8 cellular contexts compared by ENCODE assay signal in genomic region chr20:25859649-25860530, GRCh38.
DNase-seq lines count a peak whose midpoint lies in the region; TF ChIP-seq lines count a peak whose summit lies in the region.

No MANE protein-coding gene starts in this region.

- H3K36me3 Mint-ChIP-seq in H9 (ENCODE audit: insufficient read depth in 1 of 3, low read depth in 3 of 3): peaks cover 0 to 2% (median 1%) of the 10 kb centered on the region in 3 experiments; a peak in 1 of 7 replicates

- H2AK5ac ChIP-seq in H9 (ENCODE audit: insufficient read length, low read length): no peak overlapping the region

- WGBS in H9 (ENCODE audit: extremely low coverage, insufficient read length, low lambda C conversion rate): no CpG with 5 or more reads among the region's 51 CpGs

- H4K8ac ChIP-seq in H9 (replicated peaks; ENCODE audit: insufficient read length, low read depth, low read length): no peak overlapping the region

- no peak overlapping the region for H3K23ac ChIP-seq in H9 (ENCODE audit: insufficient read length, low read depth, low read length)

- peaks cover 93% of the 10 kb centered on the region for H3K27me3 Mint-ChIP-seq in H9 (ENCODE audit: low read depth)

- peaks cover 18 to 21% of the 10 kb centered on the region in 2 experiments for H3K4me1 Mint-ChIP-seq in H9

- H3K27me3 ChIP-seq in BE2C (peaks cover 12% of the 10 kb centered on the region), H9 (ENCODE audit: insufficient read depth, low read length) (peaks cover 39% of the 10 kb centered on the region), fibroblast of lung (ENCODE audit: control insufficient read depth, insufficient read depth, low read length) (peaks cover 37% of the 10 kb centered on the region), neural cell (ENCODE audit: insufficient read depth, low read depth, low read length) (no peaks in the 10 kb centered on the region)

- no peaks in the 10 kb centered on the region for H3F3A ChIP-seq in neural cell (ENCODE audit: insufficient read depth, low read length, poor library complexity, severe bottlenecking)

- no peak overlapping the region for H4K5ac ChIP-seq in H9 (ENCODE audit: insufficient read length, low read depth, low read length)

- H3K9me3 Mint-ChIP-seq in H9: peaks cover 5 to 10% of the 10 kb centered on the region in 2 experiments

- H3K9ac ChIP-seq in H9 (ENCODE audit: extremely low read depth, insufficient read length, low read length) (no peak overlapping the region), fibroblast of lung (ENCODE audit: insufficient read depth, low read length) (no peak overlapping the region), neural cell (ENCODE audit: low read length) (no peak overlapping the region)

- H3K4ac ChIP-seq in H9 (ENCODE audit: low read depth, low read length): no peak overlapping the region

- no peak overlapping the region for H2BK120ac ChIP-seq in H9 (ENCODE audit: low read depth, low read length, poor library complexity, severe bottlenecking)

- no peak overlapping the region; the same call in 1 of the 2 replicates for H3K14ac ChIP-seq in H9 (ENCODE audit: insufficient read depth, low read length)

- peaks cover 2% of the 10 kb centered on the region for H3K23me2 ChIP-seq in H9 (ENCODE audit: insufficient read length, low read depth, low read length, poor library complexity, severe bottlenecking)

- no peak overlapping the region for H2BK5ac ChIP-seq in H9 (ENCODE audit: insufficient read length, low read length)

- H3K4me2 ChIP-seq in H9 (ENCODE audit: insufficient read depth, insufficient read length, low read length) (no peak overlapping the region), fibroblast of lung (ENCODE audit: extremely low read depth, insufficient read depth, low read length) (no peak overlapping the region), neural cell (ENCODE audit: low read length) (no peak overlapping the region)

- no peak overlapping the region for H2BK12ac ChIP-seq in H9 (ENCODE audit: insufficient read length, low read depth, low read length)

- H2BK15ac ChIP-seq in H9 (ENCODE audit: low read depth, low read length): no peak overlapping the region

- no peak overlapping the region for H3K56ac ChIP-seq in H9 (ENCODE audit: insufficient read length, low read depth, low read length)

- H3K27ac ChIP-seq in H9 (ENCODE audit: insufficient read length, low read depth, low read length) (no peak overlapping the region), fibroblast of lung (ENCODE audit: insufficient read depth, low read length) (no peak overlapping the region), neural cell (ENCODE audit: low read length) (no peak overlapping the region), substantia nigra (ENCODE audit: low read depth, low read length, poor library complexity, severe bottlenecking) (no peak overlapping the region)

- no peak overlapping the region for H3T11ph ChIP-seq in H9 (ENCODE audit: low read length)

- H3K79me2 ChIP-seq in H9 (ENCODE audit: insufficient read depth, low read length) (no peaks in the 10 kb centered on the region), fibroblast of lung (ENCODE audit: control insufficient read depth, insufficient read depth, low read length) (no peaks in the 10 kb centered on the region), neural cell (replicated peaks; ENCODE audit: insufficient read depth, low read length) (no peaks in the 10 kb centered on the region)

- H3K27ac Mint-ChIP-seq in H9: no peak overlapping the region

- H2BK20ac ChIP-seq in H9 (ENCODE audit: low read depth, low read length, poor library complexity, severe bottlenecking): no peak overlapping the region

- H4K20me1 ChIP-seq in H9 (ENCODE audit: control insufficient read depth, insufficient read depth, insufficient read length) (no peaks in the 10 kb centered on the region), fibroblast of lung (ENCODE audit: control insufficient read depth, extremely low read depth, insufficient read depth, low read length) (no peaks in the 10 kb centered on the region), neural cell (ENCODE audit: insufficient read depth) (no peaks in the 10 kb centered on the region)

- H3K4me3 ChIP-seq in BE2C (ENCODE audit: low read depth, low read length) (peak overlapping the region; percentile 37), fibroblast of lung (replicated peaks in 1 of 4; ENCODE audit: control extremely low read depth in 1 of 4, insufficient read depth in 1 of 4, low read depth in 3 of 4, low read length in 4 of 4) (no peak overlapping the region), neural cell (ENCODE audit: low read length) (peak overlapping the region; percentile 60)

- TF ChIP-seq EP300 in neural cell (conservative IDR thresholded peaks at IDR 0.05; ENCODE audit: poor library complexity, severe bottlenecking): no peak

- TF ChIP-seq CTCF in BE2C (IDR thresholded peaks at IDR 0.05; ENCODE audit: low read depth, low read length): no peak
- TF ChIP-seq CTCF in H9 (conservative IDR thresholded peaks at IDR 0.05): no peak
- no peak for TF ChIP-seq CTCF in fibroblast of lung (conservative IDR thresholded peaks at IDR 0.05 in 1 of 2, IDR thresholded peaks at IDR 0.05 in 1 of 2; ENCODE audit: low read depth in 1 of 2, low read length in 2 of 2)
- TF ChIP-seq CTCF in neural cell (IDR thresholded peaks at IDR 0.05; ENCODE audit: poor library complexity, severe bottlenecking): no peak

- H3K36me3 ChIP-seq in BE2C (no peaks in the 10 kb centered on the region), fibroblast of lung (ENCODE audit: control insufficient read depth, insufficient read depth, low read length) (no peaks in the 10 kb centered on the region), neural cell (ENCODE audit: insufficient read depth, low read length) (no peaks in the 10 kb centered on the region)

- H2AFZ ChIP-seq in H9 (ENCODE audit: low read length): no peak overlapping the region
- H2AFZ ChIP-seq in fibroblast of lung (ENCODE audit: low read length): no peak overlapping the region
- H2AFZ ChIP-seq in neural cell (ENCODE audit: low read depth, low read length): no peak overlapping the region

- H3K79me1 ChIP-seq in H9 (ENCODE audit: insufficient read depth, low read depth, low read length, poor library complexity, severe bottlenecking): no peaks in the 10 kb centered on the region

- DNase-seq in BE2C (peak; percentile 90), H9 (peak; percentile 73), NCI-H774 (lab: John Stamatoyannopoulos, UW) (peak; percentile 39), fibroblast of lung (ENCODE audit: low read depth in 2 of 2) (peak; percentile 26 to 32), substantia nigra (lab: John Stamatoyannopoulos, UW) (peak; percentile 19 to 93 (median 82)), dedifferentiated amniotic fluid mesenchymal stem cell (ENCODE audit: extremely low spot score) (no peak)
- DNase-seq in activated T-cell treated with anti-CD3 and anti-CD28 coated beads, Interleukin-2, amount 50 U/mL, for 48 hours: peak; percentile 77 to 80

- H3K9me2 ChIP-seq in neural cell (ENCODE audit: insufficient read depth, low read length): no peaks in the 10 kb centered on the region

- H3K4me1 ChIP-seq in BE2C (no peaks in the 10 kb centered on the region), H9 (ENCODE audit: insufficient read depth, low read length) (no peaks in the 10 kb centered on the region), fibroblast of lung (ENCODE audit: control insufficient read depth, extremely low read depth, insufficient read depth, low read length) (peaks cover 6% of the 10 kb centered on the region)

- no peak overlapping the region for H4K91ac ChIP-seq in H9 (ENCODE audit: insufficient read length, low read depth, low read length)

- H3K4me3 Mint-ChIP-seq in H9: peak overlapping the region in 1 of 2 experiments; percentile 74; a peak in 3 of 5 replicates

- H3K18ac ChIP-seq in H9 (ENCODE audit: insufficient read length, low read depth, low read length): no peak overlapping the region

- no peak for TF ChIP-seq RAD21 in neural cell (conservative IDR thresholded peaks at IDR 0.05)

- H3K9me3 ChIP-seq in BE2C: no peaks in the 10 kb centered on the region; the same call in 1 of the 2 replicates
- no peaks in the 10 kb centered on the region for H3K9me3 ChIP-seq in H9 (ENCODE audit: control insufficient read depth, low read depth, low read length)
- H3K9me3 ChIP-seq in fibroblast of lung (ENCODE audit: control insufficient read depth, insufficient read depth, low read depth, low read length): no peaks in the 10 kb centered on the region
- H3K9me3 ChIP-seq in neural cell (ENCODE audit: low read length): no peaks in the 10 kb centered on the region

TF ChIP-seq in neural cell, 6 proteins besides CTCF, POLR2A, EP300 and RAD21:
- TF ChIP-seq EZH2 (IDR thresholded peaks at IDR 0.05; ENCODE audit: borderline replicate concordance, insufficient read depth, low read length, poor library complexity, severe bottlenecking): no peak
- TF ChIP-seq TAF1 (IDR thresholded peaks at IDR 0.05; ENCODE audit: low read depth): no peak
- no peak for TF ChIP-seq MXI1 (conservative IDR thresholded peaks at IDR 0.05; ENCODE audit: poor library complexity, severe bottlenecking)
- TF ChIP-seq REST (IDR thresholded peaks at IDR 0.05; ENCODE audit: borderline replicate concordance): no peak
- no peak for TF ChIP-seq POLR2AphosphoS5 (IDR thresholded peaks at IDR 0.05)
- TF ChIP-seq SMC3 (conservative IDR thresholded peaks at IDR 0.05; ENCODE audit: poor library complexity): no peak

Comparison
In these comparisons a context has a peak if more than half of its experiments do, and no peak if none do; other contexts are left out.
1. H3K4me3 ChIP-seq: peak in BE2C (single experiment) and neural cell (single experiment); none in fibroblast of lung (0 of 4).